In genomic region chr2:148508878-148509702, GRCh38 we compare ENCODE assay signal across 8 cellular contexts.
DNase-seq lines count a peak whose midpoint lies in the region; ATAC-seq and TF ChIP-seq lines count a peak whose summit lies in the region.

No MANE protein-coding gene starts in this region.

- no peaks in the 10 kb centered on the region for H3K27me3 ChIP-seq in ascending aorta
- H3K27me3 ChIP-seq in hepatocyte: no peaks in the 10 kb centered on the region
- no peaks in the 10 kb centered on the region for H3K27me3 ChIP-seq in gastrocnemius medialis

- H3K4me2 ChIP-seq in hepatocyte: peak overlapping the region; percentile 74

- peak overlapping the region; percentile 75 for H2AFZ ChIP-seq in hepatocyte

- peaks cover 27% of the 10 kb centered on the region for H3K4me1 Mint-ChIP-seq in T-helper 2 cell treated with Interferon-gamma antibody and Interleukin-4, amounts not matched to agents 5 μg/mL and 100 μg/mL, for 36 hours (ENCODE audit: low read depth)

- TF ChIP-seq POLR2A in gastrocnemius medialis (IDR thresholded peaks at IDR 0.05): no peak

- ATAC-seq in HG02798 (IDR thresholded peaks at IDR 0.05; ENCODE audit: poor library complexity, unreplicated experiment) (peak; percentile 100), gastrocnemius medialis (peak; percentile 94 to 99)

- no peaks in the 10 kb centered on the region for H4K20me1 ChIP-seq in hepatocyte (ENCODE audit: insufficient read depth, poor library complexity, severe bottlenecking)

- H3K9me3 ChIP-seq in ascending aorta: no peaks in the 10 kb centered on the region
- no peaks in the 10 kb centered on the region for H3K9me3 ChIP-seq in hepatocyte (ENCODE audit: low read depth)
- no peaks in the 10 kb centered on the region for H3K9me3 ChIP-seq in gastrocnemius medialis

- peak overlapping the region in 1 of 2 donors; percentile 52 for H3K27ac ChIP-seq in ascending aorta
- H3K27ac ChIP-seq in hepatocyte: peak overlapping the region; percentile 24
- no peak overlapping the region for H3K27ac ChIP-seq in gastrocnemius medialis

- no peaks in the 10 kb centered on the region for H3K27me3 Mint-ChIP-seq in T-helper 2 cell treated with Interferon-gamma antibody and Interleukin-4, amounts not matched to agents 5 μg/mL and 100 μg/mL, for 36 hours (ENCODE audit: low read depth)

- H3K36me3 ChIP-seq in ascending aorta (no peaks in the 10 kb centered on the region), hepatocyte (replicated peaks; ENCODE audit: insufficient read depth, low read depth) (no peaks in the 10 kb centered on the region), gastrocnemius medialis (no peaks in the 10 kb centered on the region)

- H3K9me2 ChIP-seq in hepatocyte (replicated peaks; ENCODE audit: insufficient read depth): no peaks in the 10 kb centered on the region

- H3K27ac Mint-ChIP-seq in T-helper 2 cell treated with Interferon-gamma antibody and Interleukin-4, amounts not matched to agents 5 μg/mL and 100 μg/mL, for 36 hours: peak overlapping the region; percentile 39

- H3K4me1 ChIP-seq in ascending aorta: peaks cover 0 to 4% of the 10 kb centered on the region in 2 donors
- H3K4me1 ChIP-seq in hepatocyte (ENCODE audit: insufficient read depth): no peaks in the 10 kb centered on the region
- peaks cover 0 to 4% of the 10 kb centered on the region in 2 donors for H3K4me1 ChIP-seq in gastrocnemius medialis

- H3K79me2 ChIP-seq in hepatocyte: no peaks in the 10 kb centered on the region

- H3K36me3 Mint-ChIP-seq in T-helper 2 cell treated with Interferon-gamma antibody and Interleukin-4, amounts not matched to agents 5 μg/mL and 100 μg/mL, for 36 hours (ENCODE audit: low read depth): peaks cover 1% of the 10 kb centered on the region

- H3K4me3 ChIP-seq in ascending aorta (peak overlapping the region; percentile 35 to 57), hepatocyte (no peak overlapping the region), gastrocnemius medialis (peak overlapping the region; percentile 41 to 49 (median 44))

- intact Hi-C loops in ascending aorta (cut with DNase I): loop anchor here (1.0 to 10.0 kb wide), 6 partner anchors 47 to 572 kb away; partner anchors contain the start of genes EPC2 and ORC4
- intact Hi-C loops in gastrocnemius medialis (cut with DNase I; ENCODE audit: low total_unique reads): loop anchor here (1.0 kb wide), 1 partner anchor 571 kb away; no protein-coding TSS in a partner anchor

- in situ Hi-C loops in GM13976 (cut with MboI; ENCODE audit: low sequenced_read_pairs, unreplicated experiment) (no loop called here), gastrocnemius medialis (cut with MboI; ENCODE audit: low sequenced_read_pairs in 4 of 4) (loop anchor here in 1 of 4 donors (10.0 kb wide), 1 partner anchor 584 kb away; no protein-coding TSS in a partner anchor)

- 25% methylated on average over 13 of the region's 13 CpGs for WGBS in hepatocyte (ENCODE audit: low lambda C conversion rate, missing lambda C conversion rate)

- no peaks in the 10 kb centered on the region for H3K9me3 Mint-ChIP-seq in T-helper 2 cell treated with Interferon-gamma antibody and Interleukin-4, amounts not matched to agents 5 μg/mL and 100 μg/mL, for 36 hours

- peak overlapping the region; percentile 73 for H3K4me3 Mint-ChIP-seq in T-helper 2 cell treated with Interferon-gamma antibody and Interleukin-4, amounts not matched to agents 5 μg/mL and 100 μg/mL, for 36 hours

- peak; percentile 81 for DNase-seq in GM13976 (ENCODE audit: low spot score)
- DNase-seq in NCI-H146 (lab: John Stamatoyannopoulos, UW): peak; percentile 69
- DNase-seq in T-helper 2 cell treated with Interferon-gamma antibody and Interleukin-4, amounts not matched to agents 5 μg/mL and 100 μg/mL, for 36 hours (ENCODE audit: low spot score): peak; percentile 81
- DNase-seq in ascending aorta (ENCODE audit: low spot score in 2 of 2): peak; percentile 62 to 92
- peak; percentile 90 for DNase-seq in hepatocyte (ENCODE audit: low spot score)
- DNase-seq in gastrocnemius medialis: peak; percentile 56 to 78
- DNase-seq in NCI-H187 treated with DMSO at 0.1 percent for 48 hours (lab: John Stamatoyannopoulos, UW): no peak

- TF ChIP-seq CTCF in GM13976 (IDR thresholded peaks at IDR 0.05; ENCODE audit: borderline replicate concordance, control extremely low read depth, extremely low read depth, insufficient read depth, missing control alignments) (peak; percentile 92), ascending aorta (IDR thresholded peaks at IDR 0.05) (peak; percentile 85 to 92 (median 90)), hepatocyte (IDR thresholded peaks at IDR 0.05; ENCODE audit: poor library complexity) (peak; percentile 87), gastrocnemius medialis (IDR thresholded peaks at IDR 0.05 in 4 of 5, conservative IDR thresholded peaks at IDR 0.05 in 1 of 5) (peak; percentile 64 to 90 (median 78))
